In the genomic region with DNA sequence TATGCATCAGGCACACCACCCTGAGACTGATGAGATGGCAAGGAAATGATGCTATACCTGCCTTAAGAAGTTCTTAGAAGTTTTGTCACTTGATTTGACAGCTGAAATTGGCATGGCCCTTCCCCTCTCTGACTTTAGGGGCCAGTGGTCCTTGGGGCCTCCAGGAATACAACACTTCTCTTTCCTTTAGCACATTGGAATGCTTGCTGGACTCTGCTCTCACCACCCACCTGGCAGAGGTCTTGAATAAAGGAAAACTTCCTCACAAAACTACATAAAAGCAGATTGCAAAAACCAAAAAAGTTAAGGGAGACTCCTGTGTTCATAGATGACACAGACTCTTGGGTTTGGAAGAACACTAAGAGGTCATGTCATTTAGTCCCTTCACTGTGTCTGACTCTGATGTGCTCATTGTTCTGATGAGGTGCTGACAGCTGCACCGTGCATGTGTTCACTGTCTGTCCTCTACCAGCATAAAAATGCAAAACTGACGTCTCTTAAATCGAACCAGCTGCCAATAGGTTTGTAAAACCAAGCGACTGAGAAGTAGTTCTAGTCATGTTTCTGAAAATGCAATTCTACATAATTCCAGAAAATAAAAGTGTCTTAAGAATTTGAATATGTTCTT, we compare ENCODE assay signal across 1 cellular context.
TF ChIP-seq lines count a peak whose summit lies in the region.

No MANE protein-coding gene starts in this region.

TF ChIP-seq in H1, 55 proteins besides CTCF, POLR2A, EP300 and RAD21:
- no peak for TF ChIP-seq BRCA1 (IDR thresholded peaks at IDR 0.05; ENCODE audit: low read depth, low read length)
- TF ChIP-seq POLR2AphosphoS5 (IDR thresholded peaks at IDR 0.05; ENCODE audit: low read depth, low read length): no peak
TF ChIP-seq in H1: peak in this region for 0.
